12 cellular contexts compared by ENCODE assay signal in genomic region chr9:131714821-131715220, GRCh38. TPM values are rescaled to one million over a fixed set of nuclear protein-coding genes. Genes with fewer than 3 reads are reported as not detected.
DNase-seq lines count a peak whose midpoint lies in the region; ATAC-seq and TF ChIP-seq lines count a peak whose summit lies in the region.
"Had no signal": no experiment of that assay in that cellular context is flagged by ENCODE, and none has a peak within 500 bp of the region (broad histone marks: within the 10 kb centered on the region; RNA-seq: fewer than 3 reads in every experiment).

No MANE protein-coding gene starts in this region.

- TF ChIP-seq CTCF in endothelial cell (IDR thresholded peaks at IDR 0.05; ENCODE audit: unreplicated experiment) (no peak), uterus (IDR thresholded peaks at IDR 0.05) (no peak), WERI-Rb-1 (IDR thresholded peaks at IDR 0.05; ENCODE audit: low read depth, low read length) (no peak)

- H3K9me3 Mint-ChIP-seq in activated naive CD4-positive, alpha-beta T cell treated with anti-CD3 and anti-CD28 coated beads, Interleukin-2, amount 50 U/mL, for 24 hours, result no peaks in the 10 kb centered on the region
- no peaks in the 10 kb centered on the region for H3K9me3 Mint-ChIP-seq in endothelial cell (ENCODE audit: unreplicated experiment)
- H3K9me3 Mint-ChIP-seq in natural killer cell treated with Interleukin-12 subunit alpha and Interleukin-12 subunit beta and Interleukin-15 and Interleukin-18, amount 100 ng/mL, for 72 hours, result no peaks in the 10 kb centered on the region

- H3K36me3 ChIP-seq in uterus (no peaks in the 10 kb centered on the region), WERI-Rb-1 (no peaks in the 10 kb centered on the region)
- H3K36me3 ChIP-seq: neutrophil had no signal

- no peak for DNase-seq in activated naive CD4-positive, alpha-beta T cell treated with Interleukin-2 at 50 U/mL for 16 hours
- DNase-seq in endothelial cell (ENCODE audit: low spot score) (no peak), uterus (no peak), NCI-H187 treated with DMSO at 0.1 percent for 48 hours (lab: John Stamatoyannopoulos, UW) (no peak), WERI-Rb-1 (no peak), hippocampal formation (lab: John Stamatoyannopoulos, UW) (no peak)
- no peak for DNase-seq in natural killer cell treated with Interleukin-12 subunit alpha and Interleukin-12 subunit beta and Interleukin-15 and Interleukin-18, amount 100 ng/mL, for 72 hours (ENCODE audit: low spot score)
- DNase-seq: cortex of kidney; NCI-H2081 treated with DMSO at 0.1 percent for 48 hours; stimulated activated CD4-positive, alpha-beta T cell treated with anti-CD3 and anti-CD28 coated beads, Interleukin-4, amount 100 ng/mL, for 4 hours had no signal

- H3K4me3 Mint-ChIP-seq in activated naive CD4-positive, alpha-beta T cell treated with anti-CD3 and anti-CD28 coated beads, Interleukin-2, amount 50 U/mL, for 24 hours, result no peak overlapping the region
- H3K4me3 Mint-ChIP-seq in endothelial cell (ENCODE audit: unreplicated experiment), result peak overlapping the region; percentile 29
- H3K4me3 Mint-ChIP-seq in natural killer cell treated with Interleukin-12 subunit alpha and Interleukin-12 subunit beta and Interleukin-15 and Interleukin-18, amount 100 ng/mL, for 72 hours, result no peak overlapping the region

- peaks cover 6% of the 10 kb centered on the region for H3K36me3 Mint-ChIP-seq in activated naive CD4-positive, alpha-beta T cell treated with anti-CD3 and anti-CD28 coated beads, Interleukin-2, amount 50 U/mL, for 24 hours
- H3K36me3 Mint-ChIP-seq in endothelial cell (ENCODE audit: low read depth, unreplicated experiment), result peaks cover 24% of the 10 kb centered on the region
- peaks cover 7% of the 10 kb centered on the region for H3K36me3 Mint-ChIP-seq in natural killer cell treated with Interleukin-12 subunit alpha and Interleukin-12 subunit beta and Interleukin-15 and Interleukin-18, amount 100 ng/mL, for 72 hours

- H3K27ac ChIP-seq in uterus (peak overlapping the region; percentile 75 to 95), WERI-Rb-1 (no peak overlapping the region)
- H3K27ac ChIP-seq: neutrophil had no signal

- H3K4me3 ChIP-seq in uterus, result no peak overlapping the region
- no peak overlapping the region for H3K4me3 ChIP-seq in WERI-Rb-1 (ENCODE audit: low read depth, low read length)

- no peak for TF ChIP-seq POLR2A in uterus (IDR thresholded peaks at IDR 0.05)

- intact Hi-C loops in uterus (cut with DNase I; ENCODE audit: low total_unique reads), result no loop called here

- H3K9me3 ChIP-seq in uterus (no peaks in the 10 kb centered on the region), WERI-Rb-1 (ENCODE audit: severe bottlenecking) (no peaks in the 10 kb centered on the region)
- H3K9me3 ChIP-seq: neutrophil had no signal

- H3K27ac Mint-ChIP-seq in activated naive CD4-positive, alpha-beta T cell treated with anti-CD3 and anti-CD28 coated beads, Interleukin-2, amount 50 U/mL, for 24 hours, result peak overlapping the region; percentile 35
- H3K27ac Mint-ChIP-seq in endothelial cell (ENCODE audit: unreplicated experiment), result peak overlapping the region; percentile 99
- peak overlapping the region; percentile 57 to 87 for H3K27ac Mint-ChIP-seq in natural killer cell treated with Interleukin-12 subunit alpha and Interleukin-12 subunit beta and Interleukin-15 and Interleukin-18, amount 100 ng/mL, for 72 hours

- no peak for ATAC-seq in natural killer cell treated with Interleukin-12 subunit alpha and Interleukin-12 subunit beta and Interleukin-15 and Interleukin-18, amount 100 ng/mL, for 72 hours

- H3K27me3 ChIP-seq in uterus (no peaks in the 10 kb centered on the region), WERI-Rb-1 (ENCODE audit: insufficient read depth, low read depth, severe bottlenecking) (no peaks in the 10 kb centered on the region)
- H3K27me3 ChIP-seq: neutrophil had no signal

- no peaks in the 10 kb centered on the region for H3K27me3 Mint-ChIP-seq in activated naive CD4-positive, alpha-beta T cell treated with anti-CD3 and anti-CD28 coated beads, Interleukin-2, amount 50 U/mL, for 24 hours
- peaks cover 4% of the 10 kb centered on the region for H3K27me3 Mint-ChIP-seq in endothelial cell (ENCODE audit: unreplicated experiment)
- no peaks in the 10 kb centered on the region for H3K27me3 Mint-ChIP-seq in natural killer cell treated with Interleukin-12 subunit alpha and Interleukin-12 subunit beta and Interleukin-15 and Interleukin-18, amount 100 ng/mL, for 72 hours

- H3K4me1 Mint-ChIP-seq in activated naive CD4-positive, alpha-beta T cell treated with anti-CD3 and anti-CD28 coated beads, Interleukin-2, amount 50 U/mL, for 24 hours, result peaks cover 77% of the 10 kb centered on the region
- H3K4me1 Mint-ChIP-seq in endothelial cell (ENCODE audit: unreplicated experiment), result peaks cover 82% of the 10 kb centered on the region
- H3K4me1 Mint-ChIP-seq in natural killer cell treated with Interleukin-12 subunit alpha and Interleukin-12 subunit beta and Interleukin-15 and Interleukin-18, amount 100 ng/mL, for 72 hours (ENCODE audit: low read depth in 2 of 2), result peaks cover 73 to 81% of the 10 kb centered on the region in 2 donors

- no peaks in the 10 kb centered on the region for H3K4me1 ChIP-seq in uterus

RNA-seq across cellular contexts. Expression of gene RAPGEF1, which starts 25.1 kb away (rescaled TPM):
- total RNA-seq in endothelial cell (ENCODE audit: unreplicated experiment) (226 TPM), uterus (10 to 100 TPM; 13.1 to 73.7 (median 26.2) TPM)
- 100 to 1,000 TPM; 109 to 215 TPM for total RNA-seq in natural killer cell treated with Interleukin-12 subunit alpha and Interleukin-12 subunit beta and Interleukin-15 and Interleukin-18, amount 100 ng/mL, for 72 hours

Comparison
In these comparisons a context has a peak if more than half of its experiments do, and no peak if none do; other contexts are left out.
1. H3K27ac Mint-ChIP-seq: peak in every context shown above with its lines; median percentile 99 in endothelial cell; 72 in natural killer cell treated with Interleukin-12 subunit alpha and Interleukin-12 subunit beta and Interleukin-15 and Interleukin-18, amount 100 ng/mL, for 72 hours; 35 in activated naive CD4-positive, alpha-beta T cell treated with anti-CD3 and anti-CD28 coated beads, Interleukin-2, amount 50 U/mL, for 24 hours.